Comparison of ENCODE assay signal across 10 cellular contexts in the genomic region with DNA sequence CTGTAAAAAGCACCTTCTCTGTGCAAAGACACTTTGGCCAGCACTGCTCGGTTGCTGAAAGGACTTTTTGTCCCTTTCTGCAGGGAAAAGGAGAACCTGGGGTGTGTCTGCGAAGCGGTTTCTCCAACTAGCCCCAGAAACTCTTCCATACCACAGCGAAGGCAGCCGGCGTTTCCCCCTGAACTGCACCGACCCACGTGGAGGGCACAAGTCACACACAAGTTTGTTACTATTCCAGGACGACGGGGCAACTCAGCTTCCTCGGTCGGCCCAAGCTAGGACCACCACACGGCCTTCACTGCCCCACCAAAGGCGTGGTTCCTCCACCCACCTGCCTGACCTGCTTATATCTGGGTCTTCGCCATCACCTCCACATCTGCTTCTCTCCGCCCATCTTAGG. TPM values are rescaled to one million over a fixed set of nuclear protein-coding genes. Genes with fewer than 3 reads are reported as not detected.
DNase-seq lines count a peak whose midpoint lies in the region; ATAC-seq and TF ChIP-seq lines count a peak whose summit lies in the region.
"Had no signal": no experiment of that assay in that cellular context is flagged by ENCODE, and none has a peak within 500 bp of the region (broad histone marks: within the 10 kb centered on the region; RNA-seq: fewer than 3 reads in every experiment).

No MANE protein-coding gene starts in this region.

- no peaks in the 10 kb centered on the region for H3K9me3 Mint-ChIP-seq in activated T-cell treated with anti-CD3 and anti-CD28 coated beads, Interleukin-2, amount 50 U/mL, for 4 hours
- H3K9me3 Mint-ChIP-seq in T-cell (no peaks in the 10 kb centered on the region), glutamatergic neuron (ENCODE audit: unreplicated experiment) (peaks cover 23% of the 10 kb centered on the region)
- no peaks in the 10 kb centered on the region for H3K9me3 Mint-ChIP-seq in stimulated activated naive B cell treated with anti-CD40 and anti-IgM and Interleukin-4, amounts not matched to agents 10 μg/mL and 1 μg/mL and 100 μg/mL, for 72 hours
- H3K9me3 Mint-ChIP-seq: activated CD4-positive, alpha-beta memory T cell treated with anti-CD3 and anti-CD28 coated beads for 36 hours; T-helper 2 cell treated with Interferon-gamma antibody and Interleukin-4, amounts not matched to agents 5 μg/mL and 100 μg/mL, for 36 hours had no signal

- no peak for DNase-seq in activated T-cell treated with anti-CD3 and anti-CD28 coated beads, Interleukin-2, amount 50 U/mL, for 4 hours
- DNase-seq in activated T-cell treated with anti-CD3 and anti-CD28 coated beads, Interleukin-2, amount 50 U/mL, for 48 hours, result no peak
- no peak for DNase-seq in T-cell
- no peak for DNase-seq in glutamatergic neuron
- no peak for DNase-seq in stimulated activated naive B cell treated with anti-CD40 and anti-IgM and Interleukin-4, amounts not matched to agents 10 μg/mL and 1 μg/mL and 100 μg/mL, for 72 hours
- DNase-seq in stimulated activated naive CD4-positive, alpha-beta T cell treated with Interleukin-2 at 50 U/mL for 16 hours (lab: John Stamatoyannopoulos, UW), result no peak
- DNase-seq in AML-193 (lab: John Stamatoyannopoulos, UW), result no peak

- peaks cover 34% of the 10 kb centered on the region for H3K27me3 Mint-ChIP-seq in activated T-cell treated with anti-CD3 and anti-CD28 coated beads, Interleukin-2, amount 50 U/mL, for 4 hours (ENCODE audit: low read depth)
- peaks cover 20 to 29% of the 10 kb centered on the region in 2 donors for H3K27me3 Mint-ChIP-seq in T-cell
- H3K27me3 Mint-ChIP-seq in glutamatergic neuron (ENCODE audit: unreplicated experiment), result peaks cover 25% of the 10 kb centered on the region
- H3K27me3 Mint-ChIP-seq in stimulated activated naive B cell treated with anti-CD40 and anti-IgM and Interleukin-4, amounts not matched to agents 10 μg/mL and 1 μg/mL and 100 μg/mL, for 72 hours, result peaks cover 59 to 72% of the 10 kb centered on the region in 2 donors

- POLR2A ChIA-PET in T-cell (lab: Charles Lee), result no interaction called here

- CTCF ChIA-PET in T-cell (lab: Charles Lee), result no interaction called here

- H3K36me3 Mint-ChIP-seq in activated T-cell treated with anti-CD3 and anti-CD28 coated beads, Interleukin-2, amount 50 U/mL, for 4 hours (ENCODE audit: insufficient read depth), result no peaks in the 10 kb centered on the region
- H3K36me3 Mint-ChIP-seq in T-cell (no peaks in the 10 kb centered on the region), glutamatergic neuron (ENCODE audit: unreplicated experiment) (no peaks in the 10 kb centered on the region)
- H3K36me3 Mint-ChIP-seq in stimulated activated naive B cell treated with anti-CD40 and anti-IgM and Interleukin-4, amounts not matched to agents 10 μg/mL and 1 μg/mL and 100 μg/mL, for 72 hours, result no peaks in the 10 kb centered on the region
- H3K36me3 Mint-ChIP-seq: activated CD4-positive, alpha-beta memory T cell treated with anti-CD3 and anti-CD28 coated beads for 36 hours had no signal

- peaks cover 14% of the 10 kb centered on the region for H3K4me1 Mint-ChIP-seq in activated T-cell treated with anti-CD3 and anti-CD28 coated beads, Interleukin-2, amount 50 U/mL, for 4 hours (ENCODE audit: low read depth)
- H3K4me1 Mint-ChIP-seq in T-cell, result peaks cover 16 to 26% (median 20%) of the 10 kb centered on the region in 3 donors
- H3K4me1 Mint-ChIP-seq in glutamatergic neuron (ENCODE audit: low read depth, unreplicated experiment), result peaks cover 30% of the 10 kb centered on the region
- H3K4me1 Mint-ChIP-seq in stimulated activated naive B cell treated with anti-CD40 and anti-IgM and Interleukin-4, amounts not matched to agents 10 μg/mL and 1 μg/mL and 100 μg/mL, for 72 hours, result peaks cover 15 to 31% of the 10 kb centered on the region in 2 donors

- H3K27ac Mint-ChIP-seq in T-cell (no peak overlapping the region), glutamatergic neuron (ENCODE audit: unreplicated experiment) (peak overlapping the region; percentile 55)
- peak overlapping the region; percentile 31 for H3K27ac Mint-ChIP-seq in stimulated activated naive B cell treated with anti-CD40 and anti-IgM and Interleukin-4, amounts not matched to agents 10 μg/mL and 1 μg/mL and 100 μg/mL, for 72 hours
- H3K27ac Mint-ChIP-seq: activated CD4-positive, alpha-beta memory T cell treated with anti-CD3 and anti-CD28 coated beads for 36 hours; T-helper 2 cell treated with Interferon-gamma antibody and Interleukin-4, amounts not matched to agents 5 μg/mL and 100 μg/mL, for 36 hours had no signal

- TF ChIP-seq CTCF in glutamatergic neuron (IDR thresholded peaks at IDR 0.05; ENCODE audit: partially characterized antibody, unreplicated experiment), result no peak

- ATAC-seq in activated T-cell treated with anti-CD3 and anti-CD28 coated beads, Interleukin-2, amount 50 U/mL, for 4 hours, result no peak
- ATAC-seq in T-cell (replicated peaks in 1 of 4) (no peak), HG02973 (IDR thresholded peaks at IDR 0.05; ENCODE audit: unreplicated experiment) (no peak)
- ATAC-seq in stimulated activated naive B cell treated with anti-CD40 and anti-IgM and Interleukin-4, amounts not matched to agents 10 μg/mL and 1 μg/mL and 100 μg/mL, for 72 hours (replicated peaks), result no peak

- peak overlapping the region; percentile 39 for H3K4me3 Mint-ChIP-seq in activated T-cell treated with anti-CD3 and anti-CD28 coated beads, Interleukin-2, amount 50 U/mL, for 4 hours
- peak overlapping the region; percentile 53 to 78 (median 65) for H3K4me3 Mint-ChIP-seq in T-cell
- peak overlapping the region; percentile 85 for H3K4me3 Mint-ChIP-seq in glutamatergic neuron (ENCODE audit: unreplicated experiment)
- H3K4me3 Mint-ChIP-seq in stimulated activated naive B cell treated with anti-CD40 and anti-IgM and Interleukin-4, amounts not matched to agents 10 μg/mL and 1 μg/mL and 100 μg/mL, for 72 hours, result peak overlapping the region; percentile 23 to 39

RNA-seq across cellular contexts. Expression of gene RTN4RL1, which starts 1.9 kb away (rescaled TPM):
- 1 to 10 TPM; 1.0 to 2.5 (median 2.0) TPM for total RNA-seq in activated T-cell treated with anti-CD3 and anti-CD28 coated beads, Interleukin-2, amount 50 U/mL, for 4 hours
- total RNA-seq in T-cell (1 to 10 TPM in 2 of 5 donors, under 1 TPM in 3; 0.43 to 1.1 (median 0.63) TPM), glutamatergic neuron (ENCODE audit: unreplicated experiment) (50.3 TPM)

RNA-seq across cellular contexts. Expression of gene DPH1, which starts 6.7 kb away (rescaled TPM):
- total RNA-seq in activated T-cell treated with anti-CD3 and anti-CD28 coated beads, Interleukin-2, amount 50 U/mL, for 4 hours, result 10 to 100 TPM; 56.6 to 59.9 (median 58.5) TPM
- total RNA-seq in T-cell (100 to 1,000 TPM in 2 of 5 donors, 10 to 100 TPM in 3; 84.6 to 116 (median 94.2) TPM), glutamatergic neuron (ENCODE audit: unreplicated experiment) (36.4 TPM)

RNA-seq across cellular contexts. Expression of gene OVCA2, which starts 18.6 kb away (rescaled TPM):
- total RNA-seq in activated T-cell treated with anti-CD3 and anti-CD28 coated beads, Interleukin-2, amount 50 U/mL, for 4 hours, result 10 to 100 TPM; 67.7 to 74.4 (median 70.7) TPM
- 10 to 100 TPM; 31.0 to 36.8 (median 31.8) TPM for total RNA-seq in T-cell
- total RNA-seq in glutamatergic neuron (ENCODE audit: unreplicated experiment), result 16.3 TPM

RNA-seq across cellular contexts. Expression of gene HIC1, which starts 31.6 kb away (rescaled TPM):
- 10 to 100 TPM; 18.9 to 60.9 (median 31.5) TPM for total RNA-seq in activated T-cell treated with anti-CD3 and anti-CD28 coated beads, Interleukin-2, amount 50 U/mL, for 4 hours
- total RNA-seq in T-cell (10 to 100 TPM in 1 of 5 donors, 1 to 10 TPM in 4; 3.2 to 12.3 (median 8.4) TPM), glutamatergic neuron (ENCODE audit: unreplicated experiment) (2.5 TPM)

Comparison
In these comparisons a context has a peak if more than half of its experiments do, and no peak if none do; other contexts are left out.
1. H3K4me3 Mint-ChIP-seq: peak in every context shown above with its lines; median percentile 85 in glutamatergic neuron; 65 in T-cell; 39 in activated T-cell treated with anti-CD3 and anti-CD28 coated beads, Interleukin-2, amount 50 U/mL, for 4 hours; 31 in stimulated activated naive B cell treated with anti-CD40 and anti-IgM and Interleukin-4, amounts not matched to agents 10 μg/mL and 1 μg/mL and 100 μg/mL, for 72 hours.
2. H3K27ac Mint-ChIP-seq: peak in glutamatergic neuron (single experiment) and stimulated activated naive B cell treated with anti-CD40 and anti-IgM and Interleukin-4, amounts not matched to agents 10 μg/mL and 1 μg/mL and 100 μg/mL, for 72 hours (single experiment); none in T-cell (0 of 2).
3. RNA of gene RTN4RL1, which starts 1.9 kb away (total RNA-seq): 50.3 TPM in glutamatergic neuron (single experiment); 1.0 to 2.5 TPM in activated T-cell treated with anti-CD3 and anti-CD28 coated beads, Interleukin-2, amount 50 U/mL, for 4 hours and 0.43 to 1.1 TPM in T-cell; every median in the first group is over 10 times any median in the second.